ENCODE assay signal across 25 cellular contexts in genomic region chr2:118198268-118198667, GRCh38.
"Had no signal": no experiment of that assay in that cellular context is flagged by ENCODE, and none has a peak within 500 bp of the region (broad histone marks: within the 10 kb centered on the region; RNA-seq: fewer than 3 reads in every experiment).

No MANE protein-coding gene starts in this region.

- H3K9me3 ChIP-seq: esophagus muscularis mucosa, gastroesophageal sphincter, heart left ventricle, neutrophil, right lobe of liver, testis, tibial artery had no signal

- H3K4me3 Mint-ChIP-seq: memory B cell, natural killer cell, type B pancreatic cell had no signal

- H3K27ac Mint-ChIP-seq: memory B cell, natural killer cell, progenitor cell of endocrine pancreas, type B pancreatic cell had no signal

- H3K4me3 ChIP-seq: coronary artery, esophagus muscularis mucosa, gastroesophageal sphincter, heart left ventricle, hepatocyte, lung, right lobe of liver, testis, tibial artery had no signal

- H3K27me3 ChIP-seq: hepatocyte, right lobe of liver, testis had no signal

- H3K36me3 ChIP-seq: esophagus muscularis mucosa, gastroesophageal sphincter, heart left ventricle, neutrophil, right lobe of liver, tibial artery had no signal

- ATAC-seq: foreskin keratinocyte, gastroesophageal sphincter, heart left ventricle, left lobe of liver, natural killer cell, right lobe of liver had no signal

- H3K9me3 Mint-ChIP-seq: memory B cell, natural killer cell, type B pancreatic cell had no signal

- H3K4me1 ChIP-seq: esophagus muscularis mucosa, foreskin keratinocyte, gastroesophageal sphincter, heart left ventricle, parathyroid adenoma, right lobe of liver, testis, tibial artery had no signal

- H3K27ac ChIP-seq: coronary artery, esophagus muscularis mucosa, foreskin keratinocyte, gastroesophageal sphincter, heart left ventricle, hepatocyte, neutrophil, parathyroid adenoma, right lobe of liver, testis, tibial artery had no signal

- DNase-seq: dermis blood vessel endothelial cell; effector memory CD4-positive, alpha-beta T cell; foreskin keratinocyte; heart left ventricle; kidney; natural killer cell; right lobe of liver; small intestine; stimulated activated CD4-positive, alpha-beta T cell treated with anti-CD3 and anti-CD28 coated beads, Interleukin-15, amount 100 ng/mL, for 24 hours; stimulated activated CD4-positive, alpha-beta T cell treated with anti-CD3 and anti-CD28 coated beads, Interleukin-2, amount 100 ng/mL, for 48 hours; stimulated activated naive CD4-positive, alpha-beta T cell; substantia nigra; testis; tibial artery had no signal

- H3K36me3 Mint-ChIP-seq: memory B cell, natural killer cell, type B pancreatic cell had no signal
